In genomic region chr2:8197825-8198224, GRCh38 we compare ENCODE assay signal across 38 cellular contexts.
"Had no signal": no experiment of that assay in that cellular context is flagged by ENCODE, and none has a peak within 500 bp of the region (broad histone marks: within the 10 kb centered on the region; RNA-seq: fewer than 3 reads in every experiment).

No MANE protein-coding gene starts in this region.

- H3K4me1 ChIP-seq: adrenal gland, ascending aorta, body of pancreas, breast epithelium had no signal

- DNase-seq: activated effector memory CD4-positive, alpha-beta T cell treated with anti-CD3 and anti-CD28 coated beads, Interleukin-2, amount 50 U/mL, for 16 hours; activated effector memory CD4-positive, alpha-beta T cell treated with Interleukin-2 at 50 U/mL for 16 hours; activated gamma-delta T cell; activated gamma-delta T cell treated with Interleukin-2 at 50 U/mL for 16 hours; activated naive CD4-positive, alpha-beta T cell; activated naive CD4-positive, alpha-beta T cell treated with anti-CD3 and anti-CD28 coated beads for 36 hours; activated naive CD4-positive, alpha-beta T cell treated with anti-CD3 and anti-CD28 coated beads, Interleukin-2, amount 50 U/mL, for 16 hours; activated naive CD4-positive, alpha-beta T cell treated with Interleukin-2 at 50 U/mL for 16 hours; activated naive CD8-positive, alpha-beta T cell treated with anti-CD3 and anti-CD28 coated beads for 36 hours; activated naive CD8-positive, alpha-beta T cell treated with anti-CD3 and anti-CD28 coated beads, Interleukin-2, amount 10 ng/mL, durations not matched to agents 7 days and 5 days; activated naive CD8-positive, alpha-beta T cell treated with anti-CD3 and anti-CD28 coated beads, Interleukin-2, amount 50 U/mL, for 24 hours; activated T-cell treated with anti-CD3 and anti-CD28 coated beads, Interleukin-2, amount 50 U/mL, for 24 hours; activated T-cell treated with anti-CD3 and anti-CD28 coated beads, Interleukin-2, amount 50 U/mL, for 4 hours; activated T-cell treated with anti-CD3 and anti-CD28 coated beads, Interleukin-2, amount 50 U/mL, for 48 hours; activated T-cell treated with anti-CD3 and anti-CD28 coated beads, Interleukin-2, amount 50 U/mL, for 72 hours; adrenal gland; amniotic stem cell; amygdala; anterior cingulate cortex; aorta; body of pancreas; caudate nucleus; central memory CD4-positive, alpha-beta T cell; cerebellar nuclear complex had no signal

- H3K4me3 Mint-ChIP-seq: activated naive CD4-positive, alpha-beta T cell treated with anti-CD3 and anti-CD28 coated beads for 36 hours; activated naive CD4-positive, alpha-beta T cell treated with anti-CD3 and anti-CD28 coated beads, Interleukin-2, amount 50 U/mL, for 24 hours; activated naive CD8-positive, alpha-beta T cell; activated naive CD8-positive, alpha-beta T cell treated with anti-CD3 and anti-CD28 coated beads for 36 hours; activated naive CD8-positive, alpha-beta T cell treated with anti-CD3 and anti-CD28 coated beads, Interleukin-2, amount 10 ng/mL, durations not matched to agents 7 days and 5 days; activated naive CD8-positive, alpha-beta T cell treated with anti-CD3 and anti-CD28 coated beads, Interleukin-2, amount 50 U/mL, for 24 hours; activated T-cell treated with anti-CD3 and anti-CD28 coated beads, Interleukin-2, amount 50 U/mL, for 24 hours; activated T-cell treated with anti-CD3 and anti-CD28 coated beads, Interleukin-2, amount 50 U/mL, for 4 hours; activated T-cell treated with anti-CD3 and anti-CD28 coated beads, Interleukin-2, amount 50 U/mL, for 72 hours; activated T-helper 1 cell treated with anti-CD3 and anti-CD28 coated beads, Interleukin-12 subunit alpha, Interleukin-12 subunit beta, Interleukin-2, Interleukin-4 antibody, amounts not matched to agents 30 ng/mL and 10 ng/mL and 1 ng/mL, durations not matched to agents 14 hours and 24 hours and 36 hours; activated T-helper 17 cell treated with anti-CD3 and anti-CD28 coated beads, Interleukin-2, amount 50 U/mL, for 72 hours; brain; central memory CD8-positive, alpha-beta T cell had no signal

- H3K27me3 ChIP-seq: adrenal gland, ascending aorta, body of pancreas, brain microvascular endothelial cell, breast epithelium, cardiac muscle cell had no signal

- H3K27ac ChIP-seq: adrenal gland, ascending aorta, body of pancreas, brain microvascular endothelial cell, breast epithelium, cardiac muscle cell had no signal

- H3K4me3 ChIP-seq: adrenal gland, ascending aorta, body of pancreas, breast epithelium, cardiac muscle cell had no signal

- H3K27me3 Mint-ChIP-seq: activated T-helper 17 cell treated with anti-CD3 and anti-CD28 coated beads, Interleukin-2, amount 50 U/mL, for 72 hours had no signal

- ATAC-seq: activated naive CD4-positive, alpha-beta T cell treated with anti-CD3 and anti-CD28 coated beads, Interleukin-2, amount 50 U/mL, for 72 hours; activated naive CD8-positive, alpha-beta T cell treated with anti-CD3 and anti-CD28 coated beads, Interleukin-2, amount 50 U/mL, for 24 hours; activated T-cell treated with anti-CD3 and anti-CD28 coated beads, Interleukin-2, amount 50 U/mL, for 4 hours; activated T-cell treated with anti-CD3 and anti-CD28 coated beads, Interleukin-2, amount 50 U/mL, for 72 hours; activated T-helper 17 cell treated with anti-CD3 and anti-CD28 coated beads, Interleukin-2, amount 50 U/mL, for 72 hours; body of pancreas had no signal

- H3K9me3 Mint-ChIP-seq: activated T-helper 17 cell treated with anti-CD3 and anti-CD28 coated beads, Interleukin-2, amount 50 U/mL, for 72 hours had no signal

- H3K36me3 Mint-ChIP-seq: activated naive CD8-positive, alpha-beta T cell treated with anti-CD3 and anti-CD28 coated beads for 36 hours; brain had no signal

- H3K9me3 ChIP-seq: adrenal gland, ascending aorta, body of pancreas, breast epithelium had no signal

- FAIRE-seq: astrocyte, bronchial epithelial cell had no signal

- H3K36me3 ChIP-seq: adrenal gland, ascending aorta, brain microvascular endothelial cell, breast epithelium, cardiac muscle cell had no signal

- H3K27ac Mint-ChIP-seq: activated naive CD4-positive, alpha-beta T cell treated with anti-CD3 and anti-CD28 coated beads for 36 hours; activated naive CD4-positive, alpha-beta T cell treated with anti-CD3 and anti-CD28 coated beads, Interleukin-2, amount 50 U/mL, for 24 hours; activated naive CD4-positive, alpha-beta T cell treated with anti-CD3 and anti-CD28 coated beads, Interleukin-2, amount 50 U/mL, for 72 hours; activated naive CD8-positive, alpha-beta T cell; activated naive CD8-positive, alpha-beta T cell treated with anti-CD3 and anti-CD28 coated beads for 36 hours; activated naive CD8-positive, alpha-beta T cell treated with anti-CD3 and anti-CD28 coated beads, Interleukin-2, amount 10 ng/mL, durations not matched to agents 7 days and 5 days; activated naive CD8-positive, alpha-beta T cell treated with anti-CD3 and anti-CD28 coated beads, Interleukin-2, amount 50 U/mL, for 24 hours; activated T-cell treated with anti-CD3 and anti-CD28 coated beads, Interleukin-2, amount 50 U/mL, for 24 hours; activated T-cell treated with anti-CD3 and anti-CD28 coated beads, Interleukin-2, amount 50 U/mL, for 72 hours; activated T-helper 1 cell treated with anti-CD3 and anti-CD28 coated beads, Interleukin-12 subunit alpha, Interleukin-12 subunit beta, Interleukin-2, Interleukin-4 antibody, amounts not matched to agents 30 ng/mL and 10 ng/mL and 1 ng/mL, durations not matched to agents 14 hours and 24 hours and 36 hours; activated T-helper 17 cell treated with anti-CD3 and anti-CD28 coated beads, Interleukin-2, amount 50 U/mL, for 72 hours; activated T-helper 2 cell treated with anti-CD3 and anti-CD28 coated beads, Interferon-gamma antibody, Interleukin-2, Interleukin-4, amounts not matched to agents 10 μg/mL and 5 μg/mL and 100 μg/mL, durations not matched to agents 14 hours and 24 hours and 36 hours had no signal

- H3K4me1 Mint-ChIP-seq: activated naive CD4-positive, alpha-beta T cell treated with anti-CD3 and anti-CD28 coated beads, Interleukin-2, amount 50 U/mL, for 24 hours; activated naive CD8-positive, alpha-beta T cell treated with anti-CD3 and anti-CD28 coated beads, Interleukin-2, amount 10 ng/mL, durations not matched to agents 7 days and 5 days had no signal
